In genomic region chr6:130260614-130261241, GRCh38 we compare ENCODE assay signal across 10 cellular contexts. TPM values are rescaled to one million over a fixed set of nuclear protein-coding genes. Genes with fewer than 3 reads are reported as not detected.
DNase-seq lines count a peak whose midpoint lies in the region; ATAC-seq and TF ChIP-seq lines count a peak whose summit lies in the region.
"Not testable (repeated sequence)": the region's sequence is repeated elsewhere in the genome, so short reads cannot be mapped to it uniquely, and the experiment has no call there.
"Had no signal": no experiment of that assay in that cellular context is flagged by ENCODE, and none has a peak within 500 bp of the region (broad histone marks: within the 10 kb centered on the region; RNA-seq: fewer than 3 reads in every experiment).

No MANE protein-coding gene starts in this region.

- peaks cover 11% of the 10 kb centered on the region for H3K4me1 ChIP-seq in CD8-positive, alpha-beta memory T cell (ENCODE audit: insufficient read depth, low read length)

- H3K27ac Mint-ChIP-seq in CD8-positive, alpha-beta memory T cell: peak overlapping the region; percentile 95 to 99 (median 98)
- peak overlapping the region; percentile 84 to 95 for H3K27ac Mint-ChIP-seq in T-cell
- H3K27ac Mint-ChIP-seq in natural killer cell: peak overlapping the region; percentile 87 to 88

- peak in 4 of 5 donors; percentile 3 to 54 (median 30) for DNase-seq in CD8-positive, alpha-beta memory T cell
- DNase-seq in T-cell: peak in 10 of 34 experiments; percentile 3 to 27 (median 12)
- DNase-seq in activated effector memory CD4-positive, alpha-beta T cell treated with Interleukin-2 at 50 U/mL for 16 hours: peak; percentile 16
- not testable (repeated sequence) for DNase-seq in natural killer cell

- POLR2A ChIA-PET in CD8-positive, alpha-beta memory T cell (lab: Charles Lee); T-cell (lab: Charles Lee): not testable (repeated sequence)

- not testable (repeated sequence) for H3K27me3 ChIP-seq in CD8-positive, alpha-beta memory T cell (ENCODE audit: insufficient read depth, low read length, poor library complexity, severe bottlenecking)

- peak; percentile 19 for ATAC-seq in GM18873 (IDR thresholded peaks at IDR 0.05; ENCODE audit: low FRiP score, unreplicated experiment)
- ATAC-seq in GM21515 (IDR thresholded peaks at IDR 0.05; ENCODE audit: unreplicated experiment): peak; percentile 28
- ATAC-seq in HG02885 (IDR thresholded peaks at IDR 0.05; ENCODE audit: poor library complexity, unreplicated experiment): peak; percentile 26
- peak; percentile 42 for ATAC-seq in HG03439 (IDR thresholded peaks at IDR 0.05; ENCODE audit: unreplicated experiment)
- ATAC-seq in T-cell (replicated peaks in 1 of 4): peak in 1 of 4 experiments; percentile 26
- ATAC-seq in natural killer cell: peak; percentile 27 to 68 (median 56)

- not testable (repeated sequence) for H3K9me3 ChIP-seq in CD8-positive, alpha-beta memory T cell (ENCODE audit: low read length)

- H3K27me3 Mint-ChIP-seq in CD8-positive, alpha-beta memory T cell; T-cell; natural killer cell (ENCODE audit: low read depth in 2 of 2): not testable (repeated sequence)

- H3K4me3 Mint-ChIP-seq in CD8-positive, alpha-beta memory T cell: peak overlapping the region; percentile 77 to 94 (median 88)
- H3K4me3 Mint-ChIP-seq in T-cell (peak overlapping the region; percentile 45 to 77 (median 49)), natural killer cell (peak overlapping the region; percentile 92)

- intact Hi-C loops in natural killer cell (cut with micrococcal nuclease): loop anchor here (5.0 kb wide), 1 partner anchor 38 kb away; the partner anchor contains the start of gene SAMD3

- H3K9me3 Mint-ChIP-seq in CD8-positive, alpha-beta memory T cell; T-cell; natural killer cell: not testable (repeated sequence)

- not testable (repeated sequence) for H3K36me3 ChIP-seq in CD8-positive, alpha-beta memory T cell (ENCODE audit: insufficient read depth, low read length)

- TF ChIP-seq CTCF in natural killer cell (IDR thresholded peaks at IDR 0.05): not testable (repeated sequence)

- CTCF ChIA-PET in CD8-positive, alpha-beta memory T cell (lab: Charles Lee); T-cell (lab: Charles Lee): not testable (repeated sequence)

- peak overlapping the region; percentile 27 for H3K4me3 ChIP-seq in CD8-positive, alpha-beta memory T cell (ENCODE audit: low read length)

- peaks cover 51 to 63% (median 60%) of the 10 kb centered on the region in 3 donors for H3K4me1 Mint-ChIP-seq in CD8-positive, alpha-beta memory T cell
- H3K4me1 Mint-ChIP-seq in T-cell (peaks cover 33 to 41% (median 33%) of the 10 kb centered on the region in 3 donors), natural killer cell (peaks cover 41 to 44% of the 10 kb centered on the region in 2 donors)

- H3K27ac ChIP-seq in CD8-positive, alpha-beta memory T cell (ENCODE audit: low read depth, low read length): peak overlapping the region; percentile 55

- H3K36me3 Mint-ChIP-seq in CD8-positive, alpha-beta memory T cell: peaks cover 0 to 11% (median 5%) of the 10 kb centered on the region in 3 donors
- H3K36me3 Mint-ChIP-seq in T-cell, natural killer cell: not testable (repeated sequence)

RNA-seq across cellular contexts. Expression of gene SAMD3, which starts 38.0 kb away (rescaled TPM):
- total RNA-seq in CD8-positive, alpha-beta memory T cell: 10 to 100 TPM; 12.5 to 14.5 TPM
- 220 TPM for polyA plus RNA-seq in CD8-positive, alpha-beta memory T cell
- 10 to 100 TPM; 27.5 to 73.8 (median 38.5) TPM for total RNA-seq in T-cell
- total RNA-seq in natural killer cell: 100 to 1,000 TPM; 322 to 413 (median 339) TPM
- total RNA-seq: myocyte, pulmonary artery endothelial cell had no signal

Comparison
In these comparisons a context has a peak if more than half of its experiments do, and no peak if none do; other contexts are left out.
1. RNA of gene SAMD3, which starts 38.0 kb away (total RNA-seq): 322 to 413 TPM in natural killer cell; 27.5 to 73.8 TPM in T-cell and 12.5 to 14.5 TPM in CD8-positive, alpha-beta memory T cell; every median in the first group is over 4 times any median in the second.
2. Peak in every context shown above with its lines, with median percentiles within 50 percentile points of each other: H3K27ac Mint-ChIP-seq and H3K4me3 Mint-ChIP-seq.